1 cellular context compared by ENCODE assay signal in the genomic region with DNA sequence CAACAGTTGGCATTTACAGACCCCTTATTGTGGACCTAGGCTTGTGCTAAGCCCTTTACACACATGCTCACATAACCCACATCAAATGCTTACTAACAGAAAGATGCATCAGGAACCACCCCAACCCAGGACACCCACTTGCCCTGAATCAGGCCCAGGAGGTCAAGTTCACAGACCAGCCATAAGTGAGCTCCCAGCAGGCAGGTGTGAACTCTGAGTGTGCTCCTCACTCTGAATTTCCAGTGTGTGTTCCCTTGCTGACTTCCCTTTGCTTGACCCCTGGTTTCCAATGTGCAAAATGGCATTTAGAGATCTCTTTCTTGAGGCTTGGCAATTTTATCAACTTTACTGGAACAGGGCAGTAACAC.
TF ChIP-seq lines count a peak whose summit lies in the region.

No MANE protein-coding gene starts in this region.

TF ChIP-seq in A549, 52 proteins besides CTCF, POLR2A, EP300 and RAD21 (continued from another document):
- TF ChIP-seq MAX (IDR thresholded peaks at IDR 0.05) = no peak
- TF ChIP-seq, protein P1, sequence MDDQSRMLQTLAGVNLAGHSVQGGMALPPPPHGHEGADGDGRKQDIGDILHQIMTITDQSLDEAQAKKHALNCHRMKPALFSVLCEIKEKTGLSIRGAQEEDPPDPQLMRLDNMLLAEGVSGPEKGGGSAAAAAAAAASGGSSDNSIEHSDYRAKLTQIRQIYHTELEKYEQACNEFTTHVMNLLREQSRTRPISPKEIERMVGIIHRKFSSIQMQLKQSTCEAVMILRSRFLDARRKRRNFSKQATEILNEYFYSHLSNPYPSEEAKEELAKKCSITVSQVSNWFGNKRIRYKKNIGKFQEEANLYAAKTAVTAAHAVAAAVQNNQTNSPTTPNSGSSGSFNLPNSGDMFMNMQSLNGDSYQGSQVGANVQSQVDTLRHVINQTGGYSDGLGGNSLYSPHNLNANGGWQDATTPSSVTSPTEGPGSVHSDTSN (IDR thresholded peaks at IDR 0.05) = no peak
